In genomic region chr2:177549171-177549570, GRCh38 we compare ENCODE assay signal across 1 cellular context.
TF ChIP-seq lines count a peak whose summit lies in the region.

No MANE protein-coding gene starts in this region.

TF ChIP-seq in endothelial cell of umbilical vein, 7 proteins besides CTCF, POLR2A, EP300 and RAD21:
- no peak for TF ChIP-seq MAX (IDR thresholded peaks at IDR 0.05; ENCODE audit: insufficient read depth, insufficient read length)
- TF ChIP-seq FOS (IDR thresholded peaks at IDR 0.05; ENCODE audit: borderline replicate concordance, insufficient read depth, low read length): no peak
- no peak for TF ChIP-seq POLR2AphosphoS5 (IDR thresholded peaks at IDR 0.05; ENCODE audit: insufficient read depth, low read depth, low read length)
- TF ChIP-seq EZH2 (IDR thresholded peaks at IDR 0.05; ENCODE audit: borderline replicate concordance, low read depth, low read length, severe bottlenecking): no peak
- no peak for TF ChIP-seq GATA2 (IDR thresholded peaks at IDR 0.05; ENCODE audit: insufficient read depth, insufficient read length, low read depth, low read length)
